ENCODE assay signal across 1 cellular context in the genomic region with DNA sequence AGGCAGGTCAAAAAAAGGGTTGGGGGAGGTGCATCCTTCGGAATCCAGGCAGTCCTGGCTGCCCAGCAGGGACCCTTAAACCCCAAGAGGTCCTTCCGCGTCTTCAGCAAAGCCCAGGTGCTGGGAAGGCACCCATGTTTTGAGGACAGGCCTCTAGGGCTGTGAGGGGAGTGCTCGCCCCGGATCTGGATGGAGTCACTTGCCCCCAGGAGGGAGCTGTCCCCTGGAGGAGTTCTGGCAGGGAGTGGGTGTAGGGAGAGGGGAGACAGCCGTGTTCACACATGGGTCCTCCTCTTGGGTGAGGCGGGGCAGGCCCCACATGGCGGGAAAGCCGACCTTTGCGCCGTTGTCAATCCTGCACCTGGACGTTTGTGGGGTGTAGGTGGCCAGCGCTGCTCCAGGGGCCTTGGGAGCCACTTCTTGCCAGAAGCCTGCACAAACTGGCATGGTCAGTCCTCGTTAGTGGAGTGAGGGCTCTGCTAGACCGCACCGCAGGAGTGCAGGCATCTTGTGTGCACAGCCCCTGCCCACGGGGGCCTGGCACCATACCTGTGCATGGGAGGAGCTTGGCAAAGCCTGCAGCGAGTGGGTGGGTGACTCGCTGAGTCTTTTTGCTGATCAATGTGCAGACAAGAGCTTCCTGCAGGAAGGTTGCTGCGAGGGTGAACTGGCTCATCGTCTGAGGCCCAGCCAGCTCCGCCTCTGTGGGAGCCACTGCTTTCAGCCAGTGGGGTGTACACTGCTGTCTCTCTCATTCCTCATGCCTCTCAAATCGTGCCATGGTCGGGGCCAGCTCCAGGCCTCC.
TF ChIP-seq lines count a peak whose summit lies in the region.

No MANE protein-coding gene starts in this region.

TF ChIP-seq in K562, 482 proteins besides CTCF, POLR2A, EP300 and RAD21 (continued from another document):
- TF ChIP-seq, protein P1, sequence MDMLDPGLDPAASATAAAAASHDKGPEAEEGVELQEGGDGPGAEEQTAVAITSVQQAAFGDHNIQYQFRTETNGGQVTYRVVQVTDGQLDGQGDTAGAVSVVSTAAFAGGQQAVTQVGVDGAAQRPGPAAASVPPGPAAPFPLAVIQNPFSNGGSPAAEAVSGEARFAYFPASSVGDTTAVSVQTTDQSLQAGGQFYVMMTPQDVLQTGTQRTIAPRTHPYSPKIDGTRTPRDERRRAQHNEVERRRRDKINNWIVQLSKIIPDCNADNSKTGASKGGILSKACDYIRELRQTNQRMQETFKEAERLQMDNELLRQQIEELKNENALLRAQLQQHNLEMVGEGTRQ (CRISPR knock-in tag; IDR thresholded peaks at IDR 0.05) = peak; percentile 12; the same call in 1 of the 2 replicates
- TF ChIP-seq, protein P2, sequence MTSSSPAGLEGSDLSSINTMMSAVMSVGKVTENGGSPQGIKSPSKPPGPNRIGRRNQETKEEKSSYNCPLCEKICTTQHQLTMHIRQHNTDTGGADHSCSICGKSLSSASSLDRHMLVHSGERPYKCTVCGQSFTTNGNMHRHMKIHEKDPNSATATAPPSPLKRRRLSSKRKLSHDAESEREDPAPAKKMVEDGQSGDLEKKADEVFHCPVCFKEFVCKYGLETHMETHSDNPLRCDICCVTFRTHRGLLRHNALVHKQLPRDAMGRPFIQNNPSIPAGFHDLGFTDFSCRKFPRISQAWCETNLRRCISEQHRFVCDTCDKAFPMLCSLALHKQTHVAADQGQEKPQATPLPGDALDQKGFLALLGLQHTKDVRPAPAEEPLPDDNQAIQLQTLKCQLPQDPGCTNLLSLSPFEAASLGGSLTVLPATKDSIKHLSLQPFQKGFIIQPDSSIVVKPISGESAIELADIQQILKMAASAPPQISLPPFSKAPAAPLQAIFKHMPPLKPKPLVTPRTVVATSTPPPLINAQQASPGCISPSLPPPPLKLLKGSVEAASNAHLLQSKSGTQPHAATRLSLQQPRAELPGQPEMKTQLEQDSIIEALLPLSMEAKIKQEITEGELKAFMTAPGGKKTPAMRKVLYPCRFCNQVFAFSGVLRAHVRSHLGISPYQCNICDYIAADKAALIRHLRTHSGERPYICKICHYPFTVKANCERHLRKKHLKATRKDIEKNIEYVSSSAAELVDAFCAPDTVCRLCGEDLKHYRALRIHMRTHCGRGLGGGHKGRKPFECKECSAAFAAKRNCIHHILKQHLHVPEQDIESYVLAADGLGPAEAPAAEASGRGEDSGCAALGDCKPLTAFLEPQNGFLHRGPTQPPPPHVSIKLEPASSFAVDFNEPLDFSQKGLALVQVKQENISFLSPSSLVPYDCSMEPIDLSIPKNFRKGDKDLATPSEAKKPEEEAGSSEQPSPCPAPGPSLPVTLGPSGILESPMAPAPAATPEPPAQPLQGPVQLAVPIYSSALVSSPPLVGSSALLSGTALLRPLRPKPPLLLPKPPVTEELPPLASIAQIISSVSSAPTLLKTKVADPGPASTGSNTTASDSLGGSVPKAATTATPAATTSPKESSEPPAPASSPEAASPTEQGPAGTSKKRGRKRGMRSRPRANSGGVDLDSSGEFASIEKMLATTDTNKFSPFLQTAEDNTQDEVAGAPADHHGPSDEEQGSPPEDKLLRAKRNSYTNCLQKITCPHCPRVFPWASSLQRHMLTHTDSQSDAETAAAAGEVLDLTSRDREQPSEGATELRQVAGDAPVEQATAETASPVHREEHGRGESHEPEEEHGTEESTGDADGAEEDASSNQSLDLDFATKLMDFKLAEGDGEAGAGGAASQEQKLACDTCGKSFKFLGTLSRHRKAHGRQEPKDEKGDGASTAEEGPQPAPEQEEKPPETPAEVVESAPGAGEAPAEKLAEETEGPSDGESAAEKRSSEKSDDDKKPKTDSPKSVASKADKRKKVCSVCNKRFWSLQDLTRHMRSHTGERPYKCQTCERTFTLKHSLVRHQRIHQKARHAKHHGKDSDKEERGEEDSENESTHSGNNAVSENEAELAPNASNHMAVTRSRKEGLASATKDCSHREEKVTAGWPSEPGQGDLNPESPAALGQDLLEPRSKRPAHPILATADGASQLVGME (CRISPR knock-in tag; IDR thresholded peaks at IDR 0.05) = 0 out of 2 replicates have a peak, but pooled peaks have one; percentile 9
- TF ChIP-seq SIN3B (IDR thresholded peaks at IDR 0.05; ENCODE audit: low read depth) (no peak), ZNF561 (CRISPR knock-in tag; conservative IDR thresholded peaks at IDR 0.05) (no peak), REST (CRISPR knock-in tag; IDR thresholded peaks at IDR 0.05; ENCODE audit: low read depth) (0 out of 2 replicates have a peak, but pooled peaks have one; percentile 27), SIN3A (IDR thresholded peaks at IDR 0.05; ENCODE audit: borderline replicate concordance in 2 of 2, control insufficient read depth in 1 of 2, low read depth in 2 of 2, low read length in 2 of 2) (0 out of 4 replicates have a peak, but pooled peaks of 1 of the 2 experiments have one; percentile 56), ZBTB43 (CRISPR knock-in tag; IDR thresholded peaks at IDR 0.05) (no peak), SUPT5H (IDR thresholded peaks at IDR 0.05) (0 out of 2 replicates have a peak, but pooled peaks have one; percentile 18), FOXM1 (IDR thresholded peaks at IDR 0.05; ENCODE audit: low read depth) (no peak), FOXM1 (CRISPR knock-in tag; IDR thresholded peaks at IDR 0.05; ENCODE audit: low read depth) (0 out of 2 replicates have a peak, but pooled peaks have one; percentile 59), BHLHE40 (IDR thresholded peaks at IDR 0.05; ENCODE audit: low read length) (0 out of 2 replicates have a peak, but pooled peaks have one; percentile 6), ZNF263 (CRISPR knock-in tag; IDR thresholded peaks at IDR 0.05; ENCODE audit: borderline replicate concordance) (peak; percentile 45; the same call in 1 of the 2 replicates), SMARCC2 (IDR thresholded peaks at IDR 0.05; ENCODE audit: low read depth) (no peak), TCF15 (CRISPR knock-in tag; IDR thresholded peaks at IDR 0.05) (no peak), ZNF311 (CRISPR knock-in tag; IDR thresholded peaks at IDR 0.05) (no peak)
